In genomic region chr4:26050671-26051070, GRCh38 we compare ENCODE assay signal across 17 cellular contexts.
A peak's percentile ranks its signal among the peaks of the same experiment; 100 is the strongest.
DNase-seq lines count a peak whose midpoint lies in the region; ATAC-seq, FAIRE-seq and TF ChIP-seq lines count a peak whose summit lies in the region.
"Had no signal": no experiment of that assay in that cellular context is flagged by ENCODE, and none has a peak within 500 bp of the region (broad histone marks: within the 10 kb centered on the region; RNA-seq: fewer than 3 reads in every experiment).

No MANE protein-coding gene starts in this region.

- H4K20me1 ChIP-seq in OCI-LY3 (ENCODE audit: insufficient read depth, low read length), result no peaks in the 10 kb centered on the region

- H3K36me3 ChIP-seq in OCI-LY3 (replicated peaks; ENCODE audit: low read depth, low read length) (no peaks in the 10 kb centered on the region), mucosa of descending colon (ENCODE audit: low read depth) (no peaks in the 10 kb centered on the region), HAP-1 (replicated peaks) (no peaks in the 10 kb centered on the region)

- peaks cover 26% of the 10 kb centered on the region for H3K4me1 Mint-ChIP-seq in type B pancreatic cell (ENCODE audit: unreplicated experiment)

- peak overlapping the region; percentile 71 for H3K4me2 ChIP-seq in OCI-LY3 (ENCODE audit: low read length)

- in situ Hi-C loops in HAP-1 (cut with MboI; ENCODE audit: low sequenced_read_pairs), result loop anchor here (10.0 kb wide), 1 partner anchor 354 kb away; no protein-coding TSS in a partner anchor

- peaks cover 14% of the 10 kb centered on the region for H3K27me3 ChIP-seq in OCI-LY3 (ENCODE audit: low read depth, low read length)
- H3K27me3 ChIP-seq in HAP-1 (ENCODE audit: low read depth), result no peaks in the 10 kb centered on the region

- H3K27ac ChIP-seq in OCI-LY3 (ENCODE audit: low read length), result no peak overlapping the region

- POLR2A ChIA-PET in GM10248 (lab: Yijun Ruan, JAX), result no interaction called here

- no peaks in the 10 kb centered on the region for H3K36me3 Mint-ChIP-seq in type B pancreatic cell
- H3K36me3 Mint-ChIP-seq: CD14-positive monocyte had no signal

- peaks cover 9% of the 10 kb centered on the region for H3K27me3 Mint-ChIP-seq in type B pancreatic cell

- DNase-seq in NOMO-1 treated with DMSO at 0.1 percent for 48 hours (lab: John Stamatoyannopoulos, UW; ENCODE audit: unreplicated experiment) (peak; percentile 16), NOMO-1 treated with dmso at 0.1 percent for 144 hours (lab: John Stamatoyannopoulos, UW; ENCODE audit: unreplicated experiment) (no peak), mucosa of descending colon (no peak), type B pancreatic cell (ENCODE audit: extremely low spot score, unreplicated experiment) (no peak), GM10248 (ENCODE audit: extremely low spot score) (no peak), HAP-1 (ENCODE audit: low spot score in 2 of 2) (no peak), frontal cortex (ENCODE audit: low spot score in 2 of 2) (no peak)
- DNase-seq: 8988T, Caco-2, DMS53, Kasumi-1, NCI-H1436, NCI-H2081, NCI-H510A treated with DMSO at 0.1 percent for 48 hours, SHP77 treated with DMSO at 0.1 percent for 48 hours had no signal

- CTCF ChIA-PET in GM10248 (lab: Yijun Ruan, JAX), result interaction anchor here (0.8 to 3.0 kb wide), 7 partner anchors 10 to 360 kb away, joined by 3 to 16 read pairs (median 5); no protein-coding TSS in a partner anchor

- H3K9me3 ChIP-seq in OCI-LY3 (ENCODE audit: insufficient read depth, low read length) (no peaks in the 10 kb centered on the region), mucosa of descending colon (no peaks in the 10 kb centered on the region), HAP-1 (no peaks in the 10 kb centered on the region)
- H3K9me3 ChIP-seq: Caco-2 had no signal

- peaks cover 7% of the 10 kb centered on the region for H3K9me3 Mint-ChIP-seq in type B pancreatic cell

- H3K9ac ChIP-seq in OCI-LY3 (ENCODE audit: low read length), result no peak overlapping the region

- no peak for FAIRE-seq in frontal cortex (lab: Jason Lieb, UNC)

- H3K79me2 ChIP-seq in OCI-LY3 (ENCODE audit: low read length), result no peaks in the 10 kb centered on the region

- no peak for TF ChIP-seq CTCF in OCI-LY3 (IDR thresholded peaks at IDR 0.05; ENCODE audit: low read depth, low read length)
- no peak for TF ChIP-seq CTCF in mucosa of descending colon (IDR thresholded peaks at IDR 0.05)
- TF ChIP-seq CTCF in type B pancreatic cell (conservative IDR thresholded peaks at IDR 0.05), result no peak
- TF ChIP-seq CTCF in GM10248 (IDR thresholded peaks at IDR 0.05; ENCODE audit: control extremely low read depth, extremely low read depth, low read depth, missing control alignments), result no peak

- peaks cover 38% of the 10 kb centered on the region for H3K4me1 ChIP-seq in OCI-LY3 (ENCODE audit: low read length)
- no peaks in the 10 kb centered on the region for H3K4me1 ChIP-seq in mucosa of descending colon (ENCODE audit: low read depth)
- H3K4me1 ChIP-seq in HAP-1, result no peaks in the 10 kb centered on the region

- intact Hi-C loops in mucosa of descending colon (cut with DNase I, micrococcal nuclease), result no loop called here

- peak overlapping the region; percentile 29 for H3K27ac Mint-ChIP-seq in type B pancreatic cell

- H3K4me3 ChIP-seq in OCI-LY3 (ENCODE audit: low read length) (peak overlapping the region; percentile 26; the same call in 1 of the 2 replicates), mucosa of descending colon (no peak overlapping the region), HAP-1 (no peak overlapping the region)

- H2AFZ ChIP-seq in OCI-LY3 (ENCODE audit: low read depth, low read length), result no peak overlapping the region

- peak; percentile 38 for ATAC-seq in mucosa of descending colon

- no peak overlapping the region for H3K4me3 Mint-ChIP-seq in type B pancreatic cell
